ENCODE assay signal across 17 cellular contexts in genomic region chr13:112956516-112957294, GRCh38. TPM values are rescaled to one million over a fixed set of nuclear protein-coding genes. Genes with fewer than 3 reads are reported as not detected.
DNase-seq lines count a peak whose midpoint lies in the region; ATAC-seq, FAIRE-seq and TF ChIP-seq lines count a peak whose summit lies in the region.
"Had no signal": no experiment of that assay in that cellular context is flagged by ENCODE, and none has a peak within 500 bp of the region (broad histone marks: within the 10 kb centered on the region; RNA-seq: fewer than 3 reads in every experiment).

No MANE protein-coding gene starts in this region.

- H3K27me3 ChIP-seq in K562 (ENCODE audit: control insufficient read depth in 2 of 2, insufficient read depth in 2 of 2, low read length in 2 of 2) (peaks cover 19 to 73% of the 10 kb centered on the region in 2 experiments; a peak in 4 of 5 replicates), SK-N-SH (ENCODE audit: insufficient read depth) (peaks cover 15% of the 10 kb centered on the region; the same call in 1 of the 2 replicates)

- WGBS in K562 (ENCODE audit: insufficient coverage, low coverage, missing lambda C conversion rate): 1% methylated on average over 19 of the region's 22 CpGs
- 64% methylated on average over 20 of the region's 22 CpGs for WGBS in SK-N-SH (ENCODE audit: low lambda C conversion rate)

- POLR2A ChIA-PET in K562 (lab: Yijun Ruan, JAX) (interaction anchor here (0.6 to 1.6 kb wide), 3 partner anchors 12 to 1552 kb away, joined by 3 to 7 read pairs (median 4); no protein-coding TSS in a partner anchor), SK-N-SH (lab: Yijun Ruan, JAX) (no interaction called here)

- FAIRE-seq in K562 (lab: Jason Lieb, UNC) (no peak), urothelium cell line (lab: Jason Lieb, UNC) (peak; percentile 40)
- FAIRE-seq: GM19239 had no signal

- DNase-seq in NCI-H345 (lab: John Stamatoyannopoulos, UW) (peak; percentile 47), K562 (ENCODE audit: extremely low read depth in 1 of 4, low spot score in 3 of 4) (no peak), mesenteric fat pad (ENCODE audit: low spot score) (peak; percentile 51), urothelium cell line (ENCODE audit: low spot score) (no peak), SK-N-SH (no peak), germinal center (ENCODE audit: low spot score) (no peak)
- DNase-seq: activated B cell treated with CpG ODN at 0.5 μM for 24 hours; activated CD4-positive, alpha-beta memory T cell treated with anti-CD3 and anti-CD28 coated beads, Interleukin-2, amount 10 ng/mL, durations not matched to agents 7 days and 5 days; activated T-cell treated with anti-CD3 and anti-CD28 coated beads, Interleukin-2, amount 50 U/mL, for 24 hours; brain microvascular endothelial cell; erythroblast; occipital lobe; right cardiac atrium; stimulated activated CD4-positive, alpha-beta T cell treated with anti-CD3 and anti-CD28 coated beads, Interleukin-1b, Interleukin-23, amount 100 ng/mL, for 48 hours had no signal

- H3K4me2 ChIP-seq in K562 (ENCODE audit: insufficient read depth, low read length) (no peak overlapping the region), SK-N-SH (no peak overlapping the region)

- TF ChIP-seq RAD21 in K562 (CRISPR knock-in tag; conservative IDR thresholded peaks at IDR 0.05 in 1 of 2, IDR thresholded peaks at IDR 0.05 in 1 of 2): no peak
- TF ChIP-seq RAD21 in SK-N-SH (IDR thresholded peaks at IDR 0.05; ENCODE audit: low read length): no peak

- in situ Hi-C loops in K562 (cut with MboI): no loop called here

- no peaks in the 10 kb centered on the region for H3K79me2 ChIP-seq in K562 (ENCODE audit: control insufficient read depth, insufficient read depth, low read length)
- H3K79me2 ChIP-seq in SK-N-SH (ENCODE audit: insufficient read depth): no peaks in the 10 kb centered on the region

- TF ChIP-seq CTCF in K562 (IDR thresholded peaks at IDR 0.05 in 2 of 3, conservative IDR thresholded peaks at IDR 0.05 in 1 of 3; ENCODE audit: insufficient read depth in 2 of 3, low read depth in 1 of 3, low read length in 3 of 3) (no peak), SK-N-SH (IDR thresholded peaks at IDR 0.05) (no peak)

- CTCF ChIA-PET in K562 (lab: Yijun Ruan, JAX; ENCODE audit: low intra/inter-chr PET ratio): no interaction called here
- CTCF ChIA-PET in SK-N-SH (lab: Yijun Ruan, JAX): interaction anchor here (0.8 to 4.8 kb wide), 5 partner anchors 11 to 73 kb away, joined by 3 to 30 read pairs (median 3); no protein-coding TSS in a partner anchor

- no peak overlapping the region for H2AFZ ChIP-seq in K562 (ENCODE audit: low read depth, low read length)
- no peak overlapping the region for H2AFZ ChIP-seq in SK-N-SH (ENCODE audit: low read depth)

- no peak overlapping the region for H3K27ac ChIP-seq in K562 (ENCODE audit: extremely low read depth, low read depth, low read length)
- H3K27ac ChIP-seq in SK-N-SH (ENCODE audit: low read depth in 2 of 2, low read length in 1 of 2): no peak overlapping the region
- H3K27ac ChIP-seq: brain microvascular endothelial cell had no signal

- H3K4me1 ChIP-seq in K562 (replicated peaks in 1 of 2; ENCODE audit: control insufficient read depth in 2 of 2, insufficient read depth in 2 of 2, low read length in 2 of 2): no peaks in the 10 kb centered on the region
- H3K4me1 ChIP-seq in SK-N-SH (ENCODE audit: control insufficient read depth in 1 of 2, insufficient read depth in 2 of 2, low read depth in 1 of 2, low read length in 1 of 2): no peaks in the 10 kb centered on the region

- intact Hi-C loops in K562 (cut with micrococcal nuclease): loop anchor here (10.0 kb wide), 1 partner anchor 48 kb away; no protein-coding TSS in a partner anchor

- H3K9me2 ChIP-seq in SK-N-SH: no peaks in the 10 kb centered on the region

- H4K20me1 ChIP-seq in K562 (replicated peaks; ENCODE audit: control insufficient read depth, insufficient read depth, low read length) (no peaks in the 10 kb centered on the region), SK-N-SH (ENCODE audit: insufficient read depth) (no peaks in the 10 kb centered on the region)

- no peaks in the 10 kb centered on the region for H3K36me3 ChIP-seq in K562 (ENCODE audit: control insufficient read depth, insufficient read depth, low read length)
- H3K36me3 ChIP-seq in SK-N-SH (replicated peaks in 1 of 2; ENCODE audit: control insufficient read depth in 1 of 2, insufficient read depth in 2 of 2, low read length in 1 of 2): no peaks in the 10 kb centered on the region
- H3K36me3 ChIP-seq: brain microvascular endothelial cell had no signal

- BruUV-seq in K562 (replicated peaks; lab: Mats Ljungman, UMichigan): no TSS peak

- no peak for TF ChIP-seq POLR2A in K562 (conservative IDR thresholded peaks at IDR 0.05)

- no peaks in the 10 kb centered on the region for H3F3A ChIP-seq in SK-N-SH (replicated peaks; ENCODE audit: insufficient read depth)

- no peak overlapping the region for H3K9ac ChIP-seq in K562 (ENCODE audit: insufficient read depth in 1 of 2, low read depth in 2 of 2, low read length in 2 of 2)
- H3K9ac ChIP-seq in SK-N-SH: no peak overlapping the region

- no peaks in the 10 kb centered on the region for H3K9me1 ChIP-seq in K562 (ENCODE audit: control insufficient read depth, insufficient read depth, low read length)

- no peaks in the 10 kb centered on the region for H3K9me3 ChIP-seq in K562 (replicated peaks; ENCODE audit: control insufficient read depth, insufficient read depth, low read depth, low read length)
- no peaks in the 10 kb centered on the region for H3K9me3 ChIP-seq in SK-N-SH
- H3K9me3 ChIP-seq: Caco-2 had no signal

- TF ChIP-seq EP300 in K562 (IDR thresholded peaks at IDR 0.05; ENCODE audit: low read length) (no peak), SK-N-SH (IDR thresholded peaks at IDR 0.05; ENCODE audit: borderline replicate concordance in 1 of 2, low read depth in 1 of 2, low read length in 1 of 2) (no peak)

- H3K4me3 ChIP-seq in K562 (no peak overlapping the region), SK-N-SH (ENCODE audit: low read depth in 2 of 2, low read length in 1 of 2) (no peak overlapping the region)

- ATAC-seq in K562 (peak; percentile 63), HG02588 (IDR thresholded peaks at IDR 0.05; ENCODE audit: unreplicated experiment) (no peak)
- ATAC-seq: right cardiac atrium had no signal

TF ChIP-seq in K562, 482 proteins besides CTCF, POLR2A, EP300 and RAD21 (continues in another document):
- no peak for TF ChIP-seq PHB (CRISPR knock-in tag; IDR thresholded peaks at IDR 0.05)

TF ChIP-seq in SK-N-SH, 30 proteins besides CTCF, POLR2A, EP300 and RAD21 (continues in another document):
- no peak for TF ChIP-seq USF1 (IDR thresholded peaks at IDR 0.05; ENCODE audit: borderline replicate concordance, low read depth)
- no peak for TF ChIP-seq JUND (IDR thresholded peaks at IDR 0.05)
- no peak for TF ChIP-seq MEF2A (IDR thresholded peaks at IDR 0.05; ENCODE audit: borderline replicate concordance, low read depth)

RNA-seq across cellular contexts. Expression of gene MCF2L, which starts 12.3 kb away (rescaled TPM):
- total RNA-seq in K562 (2011; cell fraction: chromatin; rRNA removed; ENCODE audit: low replicate concordance): 0.16 and 0.97 TPM in 2 replicates
- total RNA-seq in K562 (2011; cell fraction: nucleolus; rRNA removed): 0.33 TPM in 1 of 2 replicates, not detected in the other
- 0.15 and 0.38 TPM in 2 replicates for total RNA-seq in K562 (2011; cell fraction: nucleoplasm; rRNA removed)
- total RNA-seq in K562 (2014; rRNA removed) (0.05 TPM in 1 of 2 replicates, not detected in the other), K562 (2014; rRNA removed; fragmentation: Illumina TruSeq; extraction: Trizol) (not detected in 2 replicates), K562 (2015; rRNA removed; fragmentation: Illumina TruSeq; extraction: Trizol) (0.11 and 0.25 TPM in 2 replicates), K562 (2021) (0.18 and 0.56 TPM in 2 replicates), mesenteric fat pad (97.6 TPM)
- polyA plus RNA-seq in K562 (2011; rRNA removed) (0.18 TPM in 1 of 2 replicates, not detected in the other), K562 (2014; fragmentation: Illumina TruSeq; extraction: Trizol) (not detected in 2 replicates), K562 (2014; fragmentation: Nextera tagmentation; extraction: Ambion mirVana) (not detected), K562 (2014; rRNA removed) (not detected in 2 replicates), SK-N-SH (2012; rRNA removed) (0.56 and 1.1 TPM in 2 replicates)
- polyA plus RNA-seq in K562 (2011; cell fraction: cytosol; rRNA removed): 0.22 TPM in 1 of 2 replicates, not detected in the other
- polyA plus RNA-seq in K562 (2011; cell fraction: nucleus; rRNA removed): 0.13 and 0.29 TPM in 2 replicates
- polyA plus RNA-seq in K562 (2012): 0.10 and 0.22 TPM in 2 replicates
- polyA minus RNA-seq in K562 (2011; rRNA and poly(A)+ RNA removed): not detected in 2 replicates
- 2.6 TPM in 1 of 2 replicates, not detected in the other for polyA minus RNA-seq in K562 (2011; cell fraction: cytosol; rRNA and poly(A)+ RNA removed)
- polyA minus RNA-seq in K562 (2011; cell fraction: nucleus; rRNA and poly(A)+ RNA removed): 0.27 TPM in 1 of 2 replicates, not detected in the other
- polyA plus RNA-seq in SK-N-SH (2012; cell fraction: cytosol; rRNA removed): 0.58 and 1.00 TPM in 2 replicates
- 2.7 and 4.1 TPM in 2 replicates for polyA plus RNA-seq in SK-N-SH (2012; cell fraction: nucleus; rRNA removed)

Comparison
In these comparisons a context has a peak if more than half of its experiments do, and no peak if none do; other contexts are left out.
1. DNase-seq: peak in NCI-H345 (single experiment) and mesenteric fat pad (single experiment); none in K562 (0 of 4), urothelium cell line (single experiment), SK-N-SH (single experiment) and germinal center (single experiment).
2. RNA of gene MCF2L, which starts 12.3 kb away (total RNA-seq): 97.6 TPM in mesenteric fat pad (single experiment); 0.05 to 0.97 TPM in K562; every median in the first group is over 10 times any median in the second.